ENCODE assay signal across 1 cellular context in genomic region chr2:74527741-74528140, GRCh38.
TF ChIP-seq lines count a peak whose summit lies in the region.

No MANE protein-coding gene starts in this region.

TF ChIP-seq in H1, 55 proteins besides CTCF, POLR2A, EP300 and RAD21 (continued from another document):
- TF ChIP-seq USF2 (IDR thresholded peaks at IDR 0.05; ENCODE audit: low read length) (no peak), RXRA (IDR thresholded peaks at IDR 0.05; ENCODE audit: insufficient read depth, low read depth, low read length) (no peak), SP4 (IDR thresholded peaks at IDR 0.05; ENCODE audit: low read length) (no peak), PHF8 (conservative IDR thresholded peaks at IDR 0.05; ENCODE audit: low read depth, low read length) (no peak), BCL11A (IDR thresholded peaks at IDR 0.05; ENCODE audit: low read depth in 2 of 2, low read length in 2 of 2) (no peak)
